ENCODE assay signal across 17 cellular contexts in the genomic region with DNA sequence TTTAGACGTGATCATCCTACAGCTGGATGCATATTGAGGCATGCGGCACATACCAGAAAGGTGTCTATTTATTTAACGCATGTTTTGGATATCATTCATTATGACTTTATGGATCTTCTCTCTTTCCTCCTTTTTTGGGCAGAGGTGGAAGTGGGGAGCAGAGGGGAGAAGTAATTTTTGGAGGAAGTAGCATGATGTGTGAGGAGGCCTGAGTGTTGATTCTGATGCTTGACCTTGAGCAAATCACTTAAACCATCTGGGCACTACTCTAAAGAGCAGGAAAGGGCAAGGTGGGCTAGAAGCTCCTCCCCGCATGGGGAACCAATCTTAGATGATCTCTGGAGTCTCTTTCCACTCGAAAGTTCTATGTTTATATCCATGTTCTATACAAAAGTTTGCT.
A peak's percentile ranks its signal among the peaks of the same experiment; 100 is the strongest.
DNase-seq lines count a peak whose midpoint lies in the region; ATAC-seq and TF ChIP-seq lines count a peak whose summit lies in the region.
"Had no signal": no experiment of that assay in that cellular context is flagged by ENCODE, and none has a peak within 500 bp of the region (broad histone marks: within the 10 kb centered on the region; RNA-seq: fewer than 3 reads in every experiment).

No MANE protein-coding gene starts in this region.

- H3K27me3 ChIP-seq in SJCRH30 (no peaks in the 10 kb centered on the region), gastroesophageal sphincter (no peaks in the 10 kb centered on the region), gastrocnemius medialis (no peaks in the 10 kb centered on the region)
- H3K27me3 ChIP-seq: colonic mucosa had no signal

- WGBS in gastroesophageal sphincter (ENCODE audit: low coverage in 1 of 2), 2 donors: 29 to 53% methylated on average over 5 of the region's 5 CpGs

- H3K27ac ChIP-seq in SJCRH30 (no peak overlapping the region), gastroesophageal sphincter (peak overlapping the region; percentile 22 to 90 (median 80)), gastrocnemius medialis (peak overlapping the region; percentile 76 to 87 (median 80))
- H3K27ac ChIP-seq: colonic mucosa had no signal

- intact Hi-C loops in gastrocnemius medialis (cut with DNase I; ENCODE audit: low total_unique reads): loop anchor here (2.0 to 10.0 kb wide), 3 partner anchors 65 to 583 kb away; no protein-coding TSS in a partner anchor

- H3K36me3 ChIP-seq in SJCRH30 (no peaks in the 10 kb centered on the region), gastroesophageal sphincter (no peaks in the 10 kb centered on the region), gastrocnemius medialis (no peaks in the 10 kb centered on the region)
- H3K36me3 ChIP-seq: colonic mucosa had no signal

- H3K4me1 ChIP-seq in SJCRH30 (peaks cover 22% of the 10 kb centered on the region), gastroesophageal sphincter (peaks cover 0 to 52% (median 10%) of the 10 kb centered on the region in 3 donors), gastrocnemius medialis (peaks cover 33 to 43% of the 10 kb centered on the region in 2 donors)
- H3K4me1 ChIP-seq: colonic mucosa had no signal

- H3K9me3 ChIP-seq in SJCRH30 (replicated peaks): no peaks in the 10 kb centered on the region
- H3K9me3 ChIP-seq in gastroesophageal sphincter: no peaks in the 10 kb centered on the region
- H3K9me3 ChIP-seq in gastrocnemius medialis: no peaks in the 10 kb centered on the region
- H3K9me3 ChIP-seq: colonic mucosa had no signal

- ATAC-seq in gastroesophageal sphincter (no peak), gastrocnemius medialis (no peak)
- ATAC-seq: activated CD8-positive, alpha-beta memory T cell treated with anti-CD3 and anti-CD28 coated beads, Interleukin-2, amount 10 ng/mL, durations not matched to agents 7 days and 5 days; left colon; stimulated activated naive B cell treated with anti-CD40 and anti-IgM and Interleukin-4, amounts not matched to agents 10 μg/mL and 1 μg/mL and 100 μg/mL, for 72 hours had no signal

- DNase-seq in EL (peak; percentile 18), SJCRH30 (no peak), gastrocnemius medialis (no peak), NCI-H82 (lab: John Stamatoyannopoulos, UW) (no peak), NCI-H526 (lab: John Stamatoyannopoulos, UW) (no peak), NAMALWA (ENCODE audit: low spot score) (no peak)
- DNase-seq in activated CD4-positive, alpha-beta T cell treated with anti-CD3 and anti-CD28 coated beads, Interleukin-2, amount 50 U/mL, for 48 hours: no peak
- DNase-seq: activated CD8-positive, alpha-beta memory T cell treated with anti-CD3 and anti-CD28 coated beads, Interleukin-2, amount 10 ng/mL, durations not matched to agents 7 days and 5 days; activated naive CD4-positive, alpha-beta T cell treated with anti-CD3 and anti-CD28 coated beads, Interleukin-2, amount 50 U/mL, for 16 hours; colonic mucosa; GF-D8; H9; left colon; NCI-H524 treated with DMSO at 0.1 percent for 48 hours; stimulated activated CD4-positive, alpha-beta T cell treated with anti-CD3 and anti-CD28 coated beads, Interleukin-4, amount 100 ng/mL, for 24 hours; stimulated activated naive B cell treated with anti-CD40 and anti-IgM and Interleukin-4, amounts not matched to agents 10 μg/mL and 1 μg/mL and 100 μg/mL, for 72 hours had no signal

- H3K4me3 ChIP-seq in SJCRH30 (peak overlapping the region; percentile 66), gastroesophageal sphincter (peak overlapping the region in 1 of 2 donors; percentile 51), gastrocnemius medialis (peak overlapping the region in 3 of 4 donors; percentile 49 to 68 (median 59))
- H3K4me3 ChIP-seq: colonic mucosa had no signal

- TF ChIP-seq EP300 in gastroesophageal sphincter (IDR thresholded peaks at IDR 0.05): no peak

- in situ Hi-C loops in gastrocnemius medialis (cut with MboI; ENCODE audit: low sequenced_read_pairs in 4 of 4): no loop called here

- TF ChIP-seq CTCF in gastroesophageal sphincter (IDR thresholded peaks at IDR 0.05): no peak
- no peak for TF ChIP-seq CTCF in gastrocnemius medialis (IDR thresholded peaks at IDR 0.05 in 4 of 5, conservative IDR thresholded peaks at IDR 0.05 in 1 of 5)

- TF ChIP-seq POLR2A in gastroesophageal sphincter (IDR thresholded peaks at IDR 0.05): no peak
- no peak for TF ChIP-seq POLR2A in gastrocnemius medialis (IDR thresholded peaks at IDR 0.05)
